ENCODE assay signal across 15 cellular contexts in the genomic region with DNA sequence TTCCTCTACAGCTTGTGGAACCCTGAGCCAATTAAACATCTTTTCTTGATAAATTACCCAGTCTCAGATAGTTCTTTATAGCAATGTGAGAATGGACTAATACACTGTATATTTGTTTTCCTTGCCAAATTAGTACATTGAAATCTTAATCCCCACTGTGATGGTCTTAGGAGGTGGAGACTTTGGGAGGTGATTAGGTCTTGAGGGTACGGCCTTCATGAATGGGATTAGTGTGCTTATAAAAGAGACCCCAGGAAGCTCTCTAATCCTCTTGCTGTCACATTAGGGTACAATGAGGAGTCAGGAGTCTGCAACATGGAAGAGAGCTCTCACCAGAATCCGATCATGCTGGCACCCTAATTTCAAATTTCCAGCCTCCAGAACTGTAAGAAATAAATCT.
DNase-seq lines count a peak whose midpoint lies in the region; TF ChIP-seq lines count a peak whose summit lies in the region.
"Had no signal": no experiment of that assay in that cellular context is flagged by ENCODE, and none has a peak within 500 bp of the region (broad histone marks: within the 10 kb centered on the region; RNA-seq: fewer than 3 reads in every experiment).

No MANE protein-coding gene starts in this region.

- H3K4me3 ChIP-seq in ectodermal cell (ENCODE audit: insufficient read depth, low read depth, low read length), result no peak overlapping the region
- no peak overlapping the region for H3K4me3 ChIP-seq in neural progenitor cell
- H3K4me3 ChIP-seq in left ventricle myocardium inferior, result no peak overlapping the region

- H3K27ac Mint-ChIP-seq in Calu3 (ENCODE audit: unreplicated experiment) (peak overlapping the region; percentile 58), neural progenitor cell (no peak overlapping the region), HFFc6 (no peak overlapping the region)
- H3K27ac Mint-ChIP-seq: B cell; CD4-positive, alpha-beta T cell had no signal

- H3K79me2 ChIP-seq in neural progenitor cell (ENCODE audit: low read depth), result no peaks in the 10 kb centered on the region

- TF ChIP-seq CTCF in Calu3 (IDR thresholded peaks at IDR 0.05; ENCODE audit: unreplicated experiment) (no peak), neural progenitor cell (IDR thresholded peaks at IDR 0.05) (no peak), HFFc6 (IDR thresholded peaks at IDR 0.05) (no peak), left ventricle myocardium inferior (IDR thresholded peaks at IDR 0.05; ENCODE audit: borderline replicate concordance) (no peak)

- H3K9me3 Mint-ChIP-seq in Calu3 (ENCODE audit: low read depth, unreplicated experiment) (no peaks in the 10 kb centered on the region), neural progenitor cell (peaks cover 2% of the 10 kb centered on the region), HFFc6 (no peaks in the 10 kb centered on the region)
- H3K9me3 Mint-ChIP-seq: CD4-positive, alpha-beta T cell had no signal

- H3K36me3 ChIP-seq in ectodermal cell (ENCODE audit: control insufficient read depth, insufficient read depth, low read length), result no peaks in the 10 kb centered on the region
- no peaks in the 10 kb centered on the region for H3K36me3 ChIP-seq in neural progenitor cell
- no peaks in the 10 kb centered on the region for H3K36me3 ChIP-seq in left ventricle myocardium inferior

- no peak overlapping the region for H3K9ac ChIP-seq in neural progenitor cell

- peak overlapping the region; percentile 8 for H3K4me3 Mint-ChIP-seq in Calu3 (ENCODE audit: low read depth, unreplicated experiment)
- no peak overlapping the region for H3K4me3 Mint-ChIP-seq in neural progenitor cell
- no peak overlapping the region for H3K4me3 Mint-ChIP-seq in HFFc6
- H3K4me3 Mint-ChIP-seq: B cell; CD4-positive, alpha-beta T cell had no signal

- H3K4me1 ChIP-seq in ectodermal cell (ENCODE audit: control insufficient read depth, insufficient read depth, low read length), result no peaks in the 10 kb centered on the region
- H3K4me1 ChIP-seq in neural progenitor cell, result peaks cover 16% of the 10 kb centered on the region
- no peaks in the 10 kb centered on the region for H3K4me1 ChIP-seq in left ventricle myocardium inferior

- H3F3A ChIP-seq in neural progenitor cell (ENCODE audit: low read depth), result peaks cover 18% of the 10 kb centered on the region

- DNase-seq in Calu3 (no peak), neural progenitor cell (ENCODE audit: low spot score) (peak; percentile 83), HFFc6 (no peak), NCI-H2081 treated with DMSO at 0.1 percent for 48 hours (lab: John Stamatoyannopoulos, UW) (no peak), pons (ENCODE audit: low spot score) (no peak), left ventricle myocardium inferior (no peak)
- DNase-seq: C1 segment of cervical spinal cord; CD4-positive, alpha-beta T cell; DND-41; GDM1; H7; IMR-90; KBM-7 had no signal

- H3K9me3 ChIP-seq in ectodermal cell (ENCODE audit: control insufficient read depth, low read length) (no peaks in the 10 kb centered on the region), neural progenitor cell (ENCODE audit: low read depth) (no peaks in the 10 kb centered on the region), left ventricle myocardium inferior (replicated peaks) (no peaks in the 10 kb centered on the region)

- H3K27ac ChIP-seq in ectodermal cell (ENCODE audit: insufficient read depth, low read depth, low read length, poor library complexity, severe bottlenecking) (peak overlapping the region; percentile 3), neural progenitor cell (no peak overlapping the region), left ventricle myocardium inferior (replicated peaks) (no peak overlapping the region)

- no TSS peak for BruUV-seq in Calu3 (replicated peaks; lab: Mats Ljungman, UMichigan)

- H3K27me3 Mint-ChIP-seq in Calu3 (ENCODE audit: unreplicated experiment), result no peaks in the 10 kb centered on the region
- H3K27me3 Mint-ChIP-seq in neural progenitor cell (ENCODE audit: insufficient read depth, low read depth), result peaks cover 12% of the 10 kb centered on the region
- H3K27me3 Mint-ChIP-seq in HFFc6 (ENCODE audit: insufficient read depth), result peaks cover 2% of the 10 kb centered on the region; the same call in 1 of the 2 replicates

- H3K27me3 ChIP-seq in ectodermal cell (ENCODE audit: control insufficient read depth, insufficient read depth, low read length, poor library complexity, severe bottlenecking) (peaks cover 37% of the 10 kb centered on the region), neural progenitor cell (peaks cover 26% of the 10 kb centered on the region), left ventricle myocardium inferior (ENCODE audit: low read depth) (no peaks in the 10 kb centered on the region)

- H2AFZ ChIP-seq in neural progenitor cell (replicated peaks), result no peak overlapping the region

- no peaks in the 10 kb centered on the region for H4K20me1 ChIP-seq in neural progenitor cell (ENCODE audit: low read depth)

- CTCF ChIA-PET in Calu3 (lab: Charles Lee), result no interaction called here

- intact Hi-C loops in Calu3 (cut with micrococcal nuclease; ENCODE audit: unreplicated experiment) (loop anchor here (2.0 kb wide), 1 partner anchor 33 kb away; no protein-coding TSS in a partner anchor), left ventricle myocardium inferior (cut with micrococcal nuclease) (no loop called here)

- peak overlapping the region; percentile 53 for H3K4me2 ChIP-seq in neural progenitor cell

- H3K4me1 Mint-ChIP-seq in Calu3 (ENCODE audit: low read depth, unreplicated experiment) (peaks cover 19% of the 10 kb centered on the region), neural progenitor cell (peaks cover 14% of the 10 kb centered on the region), HFFc6 (ENCODE audit: low read depth) (0 out of 2 replicates have a peak, but pooled peaks cover 5% of the 10 kb centered on the region)
- H3K4me1 Mint-ChIP-seq: B cell had no signal

- 31 to 47% methylated on average over 2 of the region's 2 CpGs for WGBS in ectodermal cell, 2 experiments

- H3K36me3 Mint-ChIP-seq in Calu3 (ENCODE audit: insufficient read depth, unreplicated experiment), result no peaks in the 10 kb centered on the region
- H3K36me3 Mint-ChIP-seq in neural progenitor cell, result no peaks in the 10 kb centered on the region
- no peaks in the 10 kb centered on the region for H3K36me3 Mint-ChIP-seq in HFFc6 (ENCODE audit: low read depth)
